ENCODE assay signal across 1 cellular context in genomic region chr1:1114431-1114830, GRCh38.
TF ChIP-seq lines count a peak whose summit lies in the region.

No MANE protein-coding gene starts in this region.

TF ChIP-seq in endothelial cell of umbilical vein, 7 proteins besides CTCF, POLR2A, EP300 and RAD21 (continued from another document):
- TF ChIP-seq GATA2 (IDR thresholded peaks at IDR 0.05; ENCODE audit: insufficient read depth, insufficient read length, low read depth, low read length) (no peak), EZH2 (IDR thresholded peaks at IDR 0.05; ENCODE audit: borderline replicate concordance, low read depth, low read length, severe bottlenecking) (no peak), POLR2AphosphoS5 (IDR thresholded peaks at IDR 0.05; ENCODE audit: insufficient read depth, low read depth, low read length) (no peak), JUN (IDR thresholded peaks at IDR 0.05; ENCODE audit: borderline replicate concordance, insufficient read depth, insufficient read length, low read depth) (no peak), MYC (IDR thresholded peaks at IDR 0.05; ENCODE audit: low read depth, low read length) (no peak)
